ENCODE assay signal across 1 cellular context in the genomic region with DNA sequence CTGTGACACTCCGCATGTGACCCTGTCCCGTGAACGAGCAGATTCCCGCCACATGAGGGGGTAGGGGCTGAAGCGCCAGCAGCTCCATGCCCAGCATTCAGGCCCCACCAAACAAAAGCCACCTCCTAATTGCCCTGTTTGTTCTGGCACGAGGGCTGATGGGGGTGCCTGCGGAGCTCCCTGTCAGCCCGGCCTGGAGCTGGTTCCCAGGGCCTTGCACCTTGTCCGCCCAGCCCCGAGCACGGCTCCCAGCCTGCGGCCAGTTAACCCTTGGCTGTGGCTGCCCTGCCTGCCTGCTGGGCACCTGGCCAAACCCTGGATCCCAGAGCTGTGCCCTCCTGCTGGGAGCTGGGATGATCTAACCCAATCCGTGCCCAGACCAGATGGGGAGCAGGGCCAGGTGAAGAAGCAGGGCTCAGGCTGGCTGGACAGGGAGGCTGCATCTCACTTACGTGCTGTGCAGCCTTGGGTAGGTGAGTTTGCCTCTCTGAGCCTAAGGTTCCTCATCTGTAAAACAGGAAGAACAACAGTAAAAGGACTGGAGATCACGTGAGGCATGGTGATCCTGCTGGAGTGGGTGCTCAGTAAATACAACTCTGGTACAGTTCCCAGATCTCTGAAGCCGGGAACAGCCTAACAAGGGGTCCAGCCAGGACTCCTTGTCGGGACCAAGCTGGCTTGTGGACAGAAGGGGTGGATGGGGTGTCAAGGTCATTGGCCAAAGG.
TF ChIP-seq lines count a peak whose summit lies in the region.

No MANE protein-coding gene starts in this region.

TF ChIP-seq in GM23338, 12 proteins besides CTCF, POLR2A, EP300 and RAD21 (continued from another document):
- TF ChIP-seq, protein P1, sequence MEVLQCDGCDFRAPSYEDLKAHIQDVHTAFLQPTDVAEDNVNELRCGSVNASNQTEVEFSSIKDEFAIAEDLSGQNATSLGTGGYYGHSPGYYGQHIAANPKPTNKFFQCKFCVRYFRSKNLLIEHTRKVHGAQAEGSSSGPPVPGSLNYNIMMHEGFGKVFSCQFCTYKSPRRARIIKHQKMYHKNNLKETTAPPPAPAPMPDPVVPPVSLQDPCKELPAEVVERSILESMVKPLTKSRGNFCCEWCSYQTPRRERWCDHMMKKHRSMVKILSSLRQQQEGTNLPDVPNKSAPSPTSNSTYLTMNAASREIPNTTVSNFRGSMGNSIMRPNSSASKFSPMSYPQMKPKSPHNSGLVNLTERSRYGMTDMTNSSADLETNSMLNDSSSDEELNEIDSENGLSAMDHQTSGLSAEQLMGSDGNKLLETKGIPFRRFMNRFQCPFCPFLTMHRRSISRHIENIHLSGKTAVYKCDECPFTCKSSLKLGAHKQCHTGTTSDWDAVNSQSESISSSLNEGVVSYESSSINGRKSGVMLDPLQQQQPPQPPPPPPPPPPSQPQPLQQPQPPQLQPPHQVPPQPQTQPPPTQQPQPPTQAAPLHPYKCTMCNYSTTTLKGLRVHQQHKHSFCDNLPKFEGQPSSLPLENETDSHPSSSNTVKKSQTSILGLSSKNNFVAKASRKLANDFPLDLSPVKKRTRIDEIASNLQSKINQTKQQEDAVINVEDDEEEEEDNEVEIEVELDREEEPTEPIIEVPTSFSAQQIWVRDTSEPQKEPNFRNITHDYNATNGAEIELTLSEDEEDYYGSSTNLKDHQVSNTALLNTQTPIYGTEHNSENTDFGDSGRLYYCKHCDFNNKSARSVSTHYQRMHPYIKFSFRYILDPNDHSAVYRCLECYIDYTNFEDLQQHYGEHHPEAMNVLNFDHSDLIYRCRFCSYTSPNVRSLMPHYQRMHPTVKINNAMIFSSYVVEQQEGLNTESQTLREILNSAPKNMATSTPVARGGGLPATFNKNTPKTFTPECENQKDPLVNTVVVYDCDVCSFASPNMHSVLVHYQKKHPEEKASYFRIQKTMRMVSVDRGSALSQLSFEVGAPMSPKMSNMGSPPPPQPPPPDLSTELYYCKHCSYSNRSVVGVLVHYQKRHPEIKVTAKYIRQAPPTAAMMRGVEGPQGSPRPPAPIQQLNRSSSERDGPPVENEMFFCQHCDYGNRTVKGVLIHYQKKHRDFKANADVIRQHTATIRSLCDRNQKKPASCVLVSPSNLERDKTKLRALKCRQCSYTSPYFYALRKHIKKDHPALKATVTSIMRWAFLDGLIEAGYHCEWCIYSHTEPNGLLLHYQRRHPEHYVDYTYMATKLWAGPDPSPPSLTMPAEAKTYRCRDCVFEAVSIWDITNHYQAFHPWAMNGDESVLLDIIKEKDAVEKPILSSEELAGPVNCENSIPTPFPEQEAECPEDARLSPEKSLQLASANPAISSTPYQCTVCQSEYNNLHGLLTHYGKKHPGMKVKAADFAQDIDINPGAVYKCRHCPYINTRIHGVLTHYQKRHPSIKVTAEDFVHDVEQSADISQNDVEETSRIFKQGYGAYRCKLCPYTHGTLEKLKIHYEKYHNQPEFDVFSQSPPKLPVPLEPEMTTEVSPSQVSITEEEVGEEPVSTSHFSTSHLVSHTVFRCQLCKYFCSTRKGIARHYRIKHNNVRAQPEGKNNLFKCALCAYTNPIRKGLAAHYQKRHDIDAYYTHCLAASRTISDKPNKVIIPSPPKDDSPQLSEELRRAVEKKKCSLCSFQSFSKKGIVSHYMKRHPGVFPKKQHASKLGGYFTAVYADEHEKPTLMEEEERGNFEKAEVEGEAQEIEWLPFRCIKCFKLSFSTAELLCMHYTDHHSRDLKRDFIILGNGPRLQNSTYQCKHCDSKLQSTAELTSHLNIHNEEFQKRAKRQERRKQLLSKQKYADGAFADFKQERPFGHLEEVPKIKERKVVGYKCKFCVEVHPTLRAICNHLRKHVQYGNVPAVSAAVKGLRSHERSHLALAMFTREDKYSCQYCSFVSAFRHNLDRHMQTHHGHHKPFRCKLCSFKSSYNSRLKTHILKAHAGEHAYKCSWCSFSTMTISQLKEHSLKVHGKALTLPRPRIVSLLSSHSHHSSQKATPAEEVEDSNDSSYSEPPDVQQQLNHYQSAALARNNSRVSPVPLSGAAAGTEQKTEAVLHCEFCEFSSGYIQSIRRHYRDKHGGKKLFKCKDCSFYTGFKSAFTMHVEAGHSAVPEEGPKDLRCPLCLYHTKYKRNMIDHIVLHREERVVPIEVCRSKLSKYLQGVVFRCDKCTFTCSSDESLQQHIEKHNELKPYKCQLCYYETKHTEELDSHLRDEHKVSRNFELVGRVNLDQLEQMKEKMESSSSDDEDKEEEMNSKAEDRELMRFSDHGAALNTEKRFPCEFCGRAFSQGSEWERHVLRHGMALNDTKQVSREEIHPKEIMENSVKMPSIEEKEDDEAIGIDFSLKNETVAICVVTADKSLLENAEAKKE (CRISPR knock-in tag; IDR thresholded peaks at IDR 0.05): no peak
- TF ChIP-seq EZH2 (IDR thresholded peaks at IDR 0.05; ENCODE audit: low read depth, unreplicated experiment): no peak
- TF ChIP-seq ZNF331 (CRISPR knock-in tag; IDR thresholded peaks at IDR 0.05; ENCODE audit: low read depth): no peak
- no peak for TF ChIP-seq POLR2AphosphoS5 (IDR thresholded peaks at IDR 0.05; ENCODE audit: low read depth)
- TF ChIP-seq CREB1 (CRISPR knock-in tag; IDR thresholded peaks at IDR 0.05; ENCODE audit: low read depth): no peak
- TF ChIP-seq EZH2phosphoT487 (IDR thresholded peaks at IDR 0.05; ENCODE audit: unreplicated experiment): no peak
- TF ChIP-seq, protein P2, sequence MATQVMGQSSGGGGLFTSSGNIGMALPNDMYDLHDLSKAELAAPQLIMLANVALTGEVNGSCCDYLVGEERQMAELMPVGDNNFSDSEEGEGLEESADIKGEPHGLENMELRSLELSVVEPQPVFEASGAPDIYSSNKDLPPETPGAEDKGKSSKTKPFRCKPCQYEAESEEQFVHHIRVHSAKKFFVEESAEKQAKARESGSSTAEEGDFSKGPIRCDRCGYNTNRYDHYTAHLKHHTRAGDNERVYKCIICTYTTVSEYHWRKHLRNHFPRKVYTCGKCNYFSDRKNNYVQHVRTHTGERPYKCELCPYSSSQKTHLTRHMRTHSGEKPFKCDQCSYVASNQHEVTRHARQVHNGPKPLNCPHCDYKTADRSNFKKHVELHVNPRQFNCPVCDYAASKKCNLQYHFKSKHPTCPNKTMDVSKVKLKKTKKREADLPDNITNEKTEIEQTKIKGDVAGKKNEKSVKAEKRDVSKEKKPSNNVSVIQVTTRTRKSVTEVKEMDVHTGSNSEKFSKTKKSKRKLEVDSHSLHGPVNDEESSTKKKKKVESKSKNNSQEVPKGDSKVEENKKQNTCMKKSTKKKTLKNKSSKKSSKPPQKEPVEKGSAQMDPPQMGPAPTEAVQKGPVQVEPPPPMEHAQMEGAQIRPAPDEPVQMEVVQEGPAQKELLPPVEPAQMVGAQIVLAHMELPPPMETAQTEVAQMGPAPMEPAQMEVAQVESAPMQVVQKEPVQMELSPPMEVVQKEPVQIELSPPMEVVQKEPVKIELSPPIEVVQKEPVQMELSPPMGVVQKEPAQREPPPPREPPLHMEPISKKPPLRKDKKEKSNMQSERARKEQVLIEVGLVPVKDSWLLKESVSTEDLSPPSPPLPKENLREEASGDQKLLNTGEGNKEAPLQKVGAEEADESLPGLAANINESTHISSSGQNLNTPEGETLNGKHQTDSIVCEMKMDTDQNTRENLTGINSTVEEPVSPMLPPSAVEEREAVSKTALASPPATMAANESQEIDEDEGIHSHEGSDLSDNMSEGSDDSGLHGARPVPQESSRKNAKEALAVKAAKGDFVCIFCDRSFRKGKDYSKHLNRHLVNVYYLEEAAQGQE (IDR thresholded peaks at IDR 0.05; ENCODE audit: unreplicated experiment): no peak
- TF ChIP-seq ETS1 (IDR thresholded peaks at IDR 0.05): no peak
- no peak for TF ChIP-seq NANOG (IDR thresholded peaks at IDR 0.05; ENCODE audit: borderline replicate concordance)
- TF ChIP-seq JUNB (IDR thresholded peaks at IDR 0.05; ENCODE audit: unreplicated experiment): no peak
